9 cellular contexts compared by ENCODE assay signal in genomic region chr1:211632808-211633522, GRCh38. TPM values are rescaled to one million over a fixed set of nuclear protein-coding genes. Genes with fewer than 3 reads are reported as not detected.
A peak's percentile ranks its signal among the peaks of the same experiment; 100 is the strongest.
DNase-seq lines count a peak whose midpoint lies in the region; ATAC-seq and TF ChIP-seq lines count a peak whose summit lies in the region.
"Had no signal": no experiment of that assay in that cellular context is flagged by ENCODE, and none has a peak within 500 bp of the region (broad histone marks: within the 10 kb centered on the region; RNA-seq: fewer than 3 reads in every experiment).

No MANE protein-coding gene starts in this region.

- H3K27ac Mint-ChIP-seq in endodermal cell = no peak overlapping the region
- H3K27ac Mint-ChIP-seq: activated naive CD4-positive, alpha-beta T cell treated with anti-CD3 and anti-CD28 coated beads, Interleukin-2, amount 50 U/mL, for 24 hours had no signal

- H3K4me3 ChIP-seq in WERI-Rb-1 (ENCODE audit: low read depth, low read length) (no peak overlapping the region), stomach smooth muscle (ENCODE audit: low read length in 2 of 2) (no peak overlapping the region), endodermal cell (ENCODE audit: low read length) (no peak overlapping the region)

- ATAC-seq in HG02588 (IDR thresholded peaks at IDR 0.05; ENCODE audit: unreplicated experiment) (peak; percentile 30), HG03159 (IDR thresholded peaks at IDR 0.05; ENCODE audit: unreplicated experiment) (no peak), HG02623 (IDR thresholded peaks at IDR 0.05; ENCODE audit: unreplicated experiment) (no peak)

- H3K9me3 ChIP-seq in WERI-Rb-1 (ENCODE audit: severe bottlenecking) (no peaks in the 10 kb centered on the region), stomach smooth muscle (ENCODE audit: control insufficient read depth in 2 of 2, low read length in 2 of 2) (no peaks in the 10 kb centered on the region), endodermal cell (ENCODE audit: control insufficient read depth, low read length) (no peaks in the 10 kb centered on the region)

- no peaks in the 10 kb centered on the region for H3K9me3 Mint-ChIP-seq in endodermal cell
- H3K9me3 Mint-ChIP-seq: activated naive CD4-positive, alpha-beta T cell treated with anti-CD3 and anti-CD28 coated beads, Interleukin-2, amount 50 U/mL, for 24 hours had no signal

- H3K36me3 Mint-ChIP-seq in endodermal cell (ENCODE audit: low read depth) = no peaks in the 10 kb centered on the region
- H3K36me3 Mint-ChIP-seq: activated naive CD4-positive, alpha-beta T cell treated with anti-CD3 and anti-CD28 coated beads, Interleukin-2, amount 50 U/mL, for 24 hours had no signal

- H3K9ac ChIP-seq in stomach smooth muscle (ENCODE audit: low read length in 2 of 2) (peak overlapping the region in 1 of 2 donors; percentile 62), endodermal cell (ENCODE audit: extremely low read depth, low read length, poor library complexity, severe bottlenecking) (no peak overlapping the region)

- H3K27me3 ChIP-seq in WERI-Rb-1 (ENCODE audit: insufficient read depth, low read depth, severe bottlenecking) = no peaks in the 10 kb centered on the region
- no peaks in the 10 kb centered on the region for H3K27me3 ChIP-seq in stomach smooth muscle (ENCODE audit: control insufficient read depth in 1 of 2, insufficient read depth in 2 of 2, low read length in 2 of 2)
- no peaks in the 10 kb centered on the region for H3K27me3 ChIP-seq in endodermal cell (ENCODE audit: control insufficient read depth, insufficient read depth, low read length, poor library complexity, severe bottlenecking)

- 88 to 93% methylated on average over 8 to 13 of the region's 13 CpGs for WGBS in endodermal cell (ENCODE audit: insufficient coverage in 1 of 2, insufficient read length in 1 of 2), 2 experiments

- peaks cover 12% of the 10 kb centered on the region for H3K4me1 ChIP-seq in stomach smooth muscle (ENCODE audit: control insufficient read depth, insufficient read depth, low read length)
- H3K4me1 ChIP-seq in endodermal cell (ENCODE audit: control insufficient read depth, insufficient read depth, low read length) = peaks cover 4% of the 10 kb centered on the region

- H3K27me3 Mint-ChIP-seq in endodermal cell (ENCODE audit: insufficient read depth) = peaks cover 8% of the 10 kb centered on the region
- H3K27me3 Mint-ChIP-seq: activated naive CD4-positive, alpha-beta T cell treated with anti-CD3 and anti-CD28 coated beads, Interleukin-2, amount 50 U/mL, for 24 hours had no signal

- TF ChIP-seq CTCF in WERI-Rb-1 (IDR thresholded peaks at IDR 0.05; ENCODE audit: low read depth, low read length) (no peak), endodermal cell (conservative IDR thresholded peaks at IDR 0.05) (no peak)

- H3K27ac ChIP-seq in WERI-Rb-1 (no peak overlapping the region), stomach smooth muscle (ENCODE audit: low read length) (peak overlapping the region; percentile 60), endodermal cell (ENCODE audit: low read depth, low read length) (no peak overlapping the region)

- H3K4me3 Mint-ChIP-seq in endodermal cell = no peak overlapping the region
- H3K4me3 Mint-ChIP-seq: activated naive CD4-positive, alpha-beta T cell treated with anti-CD3 and anti-CD28 coated beads, Interleukin-2, amount 50 U/mL, for 24 hours had no signal

- H3K36me3 ChIP-seq in WERI-Rb-1 (no peaks in the 10 kb centered on the region), stomach smooth muscle (ENCODE audit: control insufficient read depth in 2 of 2, insufficient read depth in 2 of 2, low read length in 2 of 2) (no peaks in the 10 kb centered on the region), endodermal cell (ENCODE audit: control insufficient read depth, insufficient read depth, low read length) (no peaks in the 10 kb centered on the region)

- H3K4me1 Mint-ChIP-seq in endodermal cell = peaks cover 34% of the 10 kb centered on the region
- H3K4me1 Mint-ChIP-seq: activated naive CD4-positive, alpha-beta T cell treated with anti-CD3 and anti-CD28 coated beads, Interleukin-2, amount 50 U/mL, for 24 hours had no signal

- peak; percentile 51 for DNase-seq in WERI-Rb-1
- peak; percentile 74 for DNase-seq in iris pigment epithelial cell (ENCODE audit: low read depth)
- no peak for DNase-seq in endodermal cell
- no peak for DNase-seq in CD1c-positive myeloid dendritic cell (ENCODE audit: extremely low spot score)

RNA-seq across cellular contexts. Expression of gene NEK2, which starts 42.5 kb away (rescaled TPM):
- 100 to 1,000 TPM in 1 of 2 donors, 10 to 100 TPM in 1; 42.3 to 101 TPM for total RNA-seq in endodermal cell
- 59.8 TPM for polyA plus RNA-seq in endodermal cell (2013, experiment 1 of 2)
- 62.4 TPM for polyA plus RNA-seq in endodermal cell (2013, experiment 2 of 2)

RNA-seq across cellular contexts. Expression of gene SLC30A1, which starts 54.0 kb away (rescaled TPM):
- total RNA-seq in endodermal cell = 10 to 100 TPM in 1 of 2 donors, 1 to 10 TPM in 1; 9.0 to 14.0 TPM
- 12.3 TPM for polyA plus RNA-seq in endodermal cell (2013, experiment 1 of 2)
- 11.4 TPM for polyA plus RNA-seq in endodermal cell (2013, experiment 2 of 2)

Comparison
In these comparisons a context has a peak if more than half of its experiments do, and no peak if none do; other contexts are left out.
1. DNase-seq: peak in WERI-Rb-1 (single experiment) and iris pigment epithelial cell (single experiment); none in endodermal cell (single experiment) and CD1c-positive myeloid dendritic cell (single experiment).